In genomic region chr19:42596391-42597071, GRCh38 we compare ENCODE assay signal across 8 cellular contexts. TPM values are rescaled to one million over a fixed set of nuclear protein-coding genes. Genes with fewer than 3 reads are reported as not detected.
DNase-seq lines count a peak whose midpoint lies in the region; ATAC-seq, FAIRE-seq and TF ChIP-seq lines count a peak whose summit lies in the region.

No MANE protein-coding gene starts in this region.

- no peak overlapping the region for H3K27ac ChIP-seq in A549
- no peak overlapping the region for H3K27ac ChIP-seq in RWPE1

- DNase-seq in A549 (ENCODE audit: low read depth in 1 of 2, low spot score in 1 of 2), result peak; percentile 36 to 64
- DNase-seq in GM12865 (ENCODE audit: low read depth), result peak; percentile 31
- no peak for DNase-seq in RWPE1 (ENCODE audit: low spot score)
- DNase-seq in astrocyte of the cerebellum (ENCODE audit: low read depth), result no peak
- peak; percentile 14 for DNase-seq in kidney tubule cell (ENCODE audit: low spot score)
- peak in 2 of 3 donors; percentile 2 to 13 for DNase-seq in stimulated activated CD4-positive, alpha-beta T cell treated with anti-CD3 and anti-CD28 coated beads, TNF-alpha, amount 100 ng/mL, for 48 hours (ENCODE audit: low read depth in 3 of 3)

- TF ChIP-seq CTCF in A549 (IDR thresholded peaks at IDR 0.05), result peak; percentile 96
- peak; percentile 98 for TF ChIP-seq CTCF in GM12865 (IDR thresholded peaks at IDR 0.05; ENCODE audit: insufficient read depth, low read depth, low read length, missing control alignments)
- TF ChIP-seq CTCF in RWPE1 (conservative IDR thresholded peaks at IDR 0.05; ENCODE audit: low read depth), result peak; percentile 95
- TF ChIP-seq CTCF in astrocyte of the cerebellum (IDR thresholded peaks at IDR 0.05; ENCODE audit: low read depth, low read length, missing control alignments), result peak; percentile 86

- peak; percentile 70 to 77 for TF ChIP-seq RAD21 in A549 (conservative IDR thresholded peaks at IDR 0.05 in 1 of 2, IDR thresholded peaks at IDR 0.05 in 1 of 2)

- no peaks in the 10 kb centered on the region for H3K4me1 ChIP-seq in A549

- H3K4me2 ChIP-seq in A549, result no peak overlapping the region

- ATAC-seq in A549, result peak; percentile 44 to 90; a peak in 5 of 6 replicates
- no peak for ATAC-seq in GM19351 (IDR thresholded peaks at IDR 0.05; ENCODE audit: unreplicated experiment)
- no peak for ATAC-seq in HG02759 (IDR thresholded peaks at IDR 0.05; ENCODE audit: unreplicated experiment)

- peaks cover 6% of the 10 kb centered on the region; the same call in 2 of the 3 replicates for H3K9me3 ChIP-seq in A549

- CTCF ChIA-PET in A549 (lab: Yijun Ruan, JAX), result interaction anchor here (0.5 to 6.8 kb wide), 75 partner anchors 10 to 493 kb away, joined by 3 to 83 read pairs (median 4); partner anchors contain the start of genes CEACAM1, CXCL17 and PSG8
- CTCF ChIA-PET in RWPE1 (lab: Yijun Ruan, JAX), result interaction anchor here (0.5 to 2.0 kb wide), 17 partner anchors 9 to 1970 kb away, joined by 3 to 12 read pairs (median 3); partner anchors contain the start of gene CXCL17

- H3K4me3 ChIP-seq in A549, result no peak overlapping the region
- no peak overlapping the region for H3K4me3 ChIP-seq in GM12865 (ENCODE audit: low read depth, low read length)
- no peak overlapping the region for H3K4me3 ChIP-seq in astrocyte of the cerebellum (ENCODE audit: low read depth, low read length)

- in situ Hi-C loops in astrocyte of the cerebellum (cut with HindIII; ENCODE audit: low sequenced_read_pairs), result no loop called here

- no peak for TF ChIP-seq POLR2A in A549 (IDR thresholded peaks at IDR 0.05; ENCODE audit: low read length)

- 10% methylated on average over 16 of the region's 16 CpGs for WGBS in A549 (ENCODE audit: missing lambda C conversion rate)

- POLR2A ChIA-PET in A549 (lab: Yijun Ruan, JAX) (no interaction called here), RWPE1 (lab: Yijun Ruan, JAX; ENCODE audit: low non-redundant PET) (no interaction called here)

- FAIRE-seq in A549 (lab: Jason Lieb, UNC), result peak; percentile 92

- TF ChIP-seq EP300 in A549 (IDR thresholded peaks at IDR 0.05), result no peak

TF ChIP-seq in A549, 52 proteins besides CTCF, POLR2A, EP300 and RAD21:
- TF ChIP-seq CBX2 (IDR thresholded peaks at IDR 0.05; ENCODE audit: borderline replicate concordance, low read depth) (no peak), MYC (IDR thresholded peaks at IDR 0.05; ENCODE audit: borderline replicate concordance, low read length) (0 out of 2 replicates have a peak, but pooled peaks have one; percentile 24), SMC3 (IDR thresholded peaks at IDR 0.05) (peak; percentile 79), USF2 (IDR thresholded peaks at IDR 0.05) (0 out of 2 replicates have a peak, but pooled peaks have one; percentile 2)
- TF ChIP-seq, protein P1, sequence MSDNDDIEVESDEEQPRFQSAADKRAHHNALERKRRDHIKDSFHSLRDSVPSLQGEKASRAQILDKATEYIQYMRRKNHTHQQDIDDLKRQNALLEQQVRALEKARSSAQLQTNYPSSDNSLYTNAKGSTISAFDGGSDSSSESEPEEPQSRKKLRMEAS (IDR thresholded peaks at IDR 0.05), result peak; percentile 41; the same call in 1 of the 2 replicates

RNA-seq across cellular contexts. Expression of gene CEACAM8, which starts 1.8 kb away (rescaled TPM):
- not detected in 2 replicates for polyA plus RNA-seq in A549 (2011; rRNA removed)
- polyA plus RNA-seq in A549 (2012; cell fraction: cytosol; rRNA removed), result not detected in 2 replicates
- polyA plus RNA-seq in A549 (2012; cell fraction: nucleus; rRNA removed), result not detected in 2 replicates
- not detected in 3 replicates for polyA plus RNA-seq in A549 (2017; fragmentation: RNase III; extraction: RNeasy Plus Mini Kit Qiagen cat#74134 plus additional on column Dnase treatment)
- not detected in 2 replicates for polyA minus RNA-seq in A549 (2011; rRNA and poly(A)+ RNA removed)

Comparison
In these comparisons a context has a peak if more than half of its experiments do, and no peak if none do; other contexts are left out.
1. ATAC-seq: peak in A549 (2 of 2); none in GM19351 (single experiment) and HG02759 (single experiment).
2. DNase-seq: peak in A549 (2 of 2), GM12865 (single experiment), kidney tubule cell (single experiment) and stimulated activated CD4-positive, alpha-beta T cell treated with anti-CD3 and anti-CD28 coated beads, TNF-alpha, amount 100 ng/mL, for 48 hours (2 of 3); none in RWPE1 (single experiment) and astrocyte of the cerebellum (single experiment).
3. Peak in every context shown above with its lines, with median percentiles within 50 percentile points of each other: CTCF ChIP-seq.